Comparison of ENCODE assay signal across 10 cellular contexts in genomic region chr20:1322511-1323245, GRCh38. TPM values are rescaled to one million over a fixed set of nuclear protein-coding genes. Genes with fewer than 3 reads are reported as not detected.
DNase-seq lines count a peak whose midpoint lies in the region; ATAC-seq and TF ChIP-seq lines count a peak whose summit lies in the region.
"Had no signal": no experiment of that assay in that cellular context is flagged by ENCODE, and none has a peak within 500 bp of the region (broad histone marks: within the 10 kb centered on the region; RNA-seq: fewer than 3 reads in every experiment).

No MANE protein-coding gene starts in this region.

- H3K4me1 ChIP-seq in neutrophil (ENCODE audit: control insufficient read depth in 1 of 2, insufficient read depth in 1 of 2, low read depth in 1 of 2, low read length in 1 of 2): peaks cover 37 to 38% of the 10 kb centered on the region in 2 experiments

- ATAC-seq in HG03039 (IDR thresholded peaks at IDR 0.05; ENCODE audit: unreplicated experiment): no peak

- H3K27me3 ChIP-seq in BJ (ENCODE audit: control insufficient read depth, insufficient read depth, low read length): no peaks in the 10 kb centered on the region
- H3K27me3 ChIP-seq in neutrophil: no peaks in the 10 kb centered on the region

- DNase-seq in BJ (ENCODE audit: low read depth) (peak; percentile 73), RPMI7951 (ENCODE audit: low read depth) (peak; percentile 93), fibroblast of gingiva (ENCODE audit: low read depth) (peak; percentile 97), inferior parietal cortex (ENCODE audit: extremely low spot score) (no peak), NCI-H1048 (lab: John Stamatoyannopoulos, UW) (no peak), NOMO-1 (lab: John Stamatoyannopoulos, UW; ENCODE audit: unreplicated experiment in 2 of 2) (no peak)
- DNase-seq: activated CD4-positive, alpha-beta T cell treated with anti-CD3 and anti-CD28 coated beads for 1 hour; NCI-H187 had no signal

- CTCF ChIA-PET in BJ (lab: Yijun Ruan, JAX): interaction anchor here (0.8 to 3.9 kb wide), 7 partner anchors 10 to 128 kb away, joined by 3 to 21 read pairs (median 5); no protein-coding TSS in a partner anchor

- H3K27ac ChIP-seq in neutrophil: peak overlapping the region; percentile 40

- no peaks in the 10 kb centered on the region for H3K9me3 ChIP-seq in neutrophil

- TF ChIP-seq CTCF in BJ (IDR thresholded peaks at IDR 0.05; ENCODE audit: insufficient read depth, low read depth, low read length): no peak
- TF ChIP-seq CTCF in neutrophil (IDR thresholded peaks at IDR 0.05): no peak

- no peaks in the 10 kb centered on the region for H3K36me3 ChIP-seq in BJ (ENCODE audit: control insufficient read depth, insufficient read depth, low read length)
- no peaks in the 10 kb centered on the region for H3K36me3 ChIP-seq in neutrophil

- H3K4me3 ChIP-seq in BJ (ENCODE audit: low read depth, low read length): no peak overlapping the region
- H3K4me3 ChIP-seq in neutrophil (ENCODE audit: low read depth in 1 of 2, low read length in 1 of 2): no peak overlapping the region

- POLR2A ChIA-PET in BJ (lab: Charles Lee): interaction anchor here (0.8 kb wide), 1 partner anchor 80 kb away, joined by 3 read pairs; no protein-coding TSS in a partner anchor

RNA-seq across cellular contexts. Expression of gene SDCBP2, which starts 6.3 kb away (rescaled TPM):
- 4.3 and 6.2 TPM in 2 replicates for polyA plus RNA-seq in BJ (2011; rRNA removed)
- 0.72 and 2.1 TPM in 2 replicates for polyA minus RNA-seq in BJ (2011; rRNA and poly(A)+ RNA removed)
- 4.8 and 6.4 TPM in 2 replicates for total RNA-seq in RPMI7951 (2014; rRNA removed; shearing (Covaris generic))

RNA-seq across cellular contexts. Expression of gene SNPH, which starts 56.6 kb away (rescaled TPM):
- polyA plus RNA-seq in BJ (2011; rRNA removed): 1.3 and 1.8 TPM in 2 replicates
- 2.1 and 2.8 TPM in 2 replicates for polyA minus RNA-seq in BJ (2011; rRNA and poly(A)+ RNA removed)
- total RNA-seq in RPMI7951 (2014; rRNA removed; shearing (Covaris generic)): 7.0 and 9.4 TPM in 2 replicates

Comparison
In these comparisons a context has a peak if more than half of its experiments do, and no peak if none do; other contexts are left out.
1. DNase-seq: peak in BJ (single experiment), RPMI7951 (single experiment) and fibroblast of gingiva (single experiment); none in inferior parietal cortex (single experiment), NCI-H1048 (single experiment) and NOMO-1 (0 of 2).